ENCODE assay signal across 14 cellular contexts in genomic region chr2:237433920-237434319, GRCh38. TPM values are rescaled to one million over a fixed set of nuclear protein-coding genes. Genes with fewer than 3 reads are reported as not detected.
A peak's percentile ranks its signal among the peaks of the same experiment; 100 is the strongest.
DNase-seq lines count a peak whose midpoint lies in the region; ATAC-seq and TF ChIP-seq lines count a peak whose summit lies in the region.
"Had no signal": no experiment of that assay in that cellular context is flagged by ENCODE, and none has a peak within 500 bp of the region (broad histone marks: within the 10 kb centered on the region; RNA-seq: fewer than 3 reads in every experiment).

No MANE protein-coding gene starts in this region.

- H3K4ac ChIP-seq in mesenchymal stem cell (ENCODE audit: low read depth in 1 of 2, low read length in 2 of 2): peak overlapping the region; percentile 29 to 76

- peak overlapping the region; percentile 69 for H3K9ac ChIP-seq in mesenchymal stem cell (ENCODE audit: low read length)

- peak; percentile 1 for DNase-seq in NCI-H1092 treated with DMSO at 0.1 percent for 48 hours (lab: John Stamatoyannopoulos, UW)
- no peak for DNase-seq in NCI-H1092 (lab: John Stamatoyannopoulos, UW)
- peak; percentile 13 for DNase-seq in CD1c-positive myeloid dendritic cell (ENCODE audit: extremely low spot score)
- DNase-seq in T-helper 17 cell: no peak
- DNase-seq in mesenchymal stem cell: no peak
- no peak for DNase-seq in UCSD-AML1 (lab: John Stamatoyannopoulos, UW; ENCODE audit: unreplicated experiment)
- DNase-seq in HK-2 (ENCODE audit: unreplicated experiment): no peak
- no peak for DNase-seq in GM10266 (ENCODE audit: extremely low spot score)
- DNase-seq: colonic mucosa, DMS53, NCI-H2171, retina, tibial artery had no signal

- H3K27me3 ChIP-seq in mesenchymal stem cell (ENCODE audit: control insufficient read depth in 1 of 2, insufficient read depth in 1 of 2, low read length in 2 of 2): no peaks in the 10 kb centered on the region
- H3K27me3 ChIP-seq: colonic mucosa, tibial artery had no signal

- no peaks in the 10 kb centered on the region for H3K79me1 ChIP-seq in mesenchymal stem cell (replicated peaks; ENCODE audit: low read length, poor library complexity, severe bottlenecking)

- H3K9me3 ChIP-seq in T-helper 17 cell (ENCODE audit: control insufficient read depth, low read length, poor library complexity, severe bottlenecking) (no peaks in the 10 kb centered on the region), mesenchymal stem cell (ENCODE audit: control insufficient read depth, low read length) (no peaks in the 10 kb centered on the region)
- H3K9me3 ChIP-seq: colonic mucosa, tibial artery had no signal

- H3K4me2 ChIP-seq in mesenchymal stem cell (ENCODE audit: low read length, poor library complexity, severe bottlenecking): no peak overlapping the region

- H2BK12ac ChIP-seq in mesenchymal stem cell (ENCODE audit: low read length in 2 of 2): peak overlapping the region; percentile 50 to 71

- peak overlapping the region; percentile 52 for H2BK15ac ChIP-seq in mesenchymal stem cell (ENCODE audit: low read depth, poor library complexity, severe bottlenecking)

- peak overlapping the region; percentile 55 for H2AK5ac ChIP-seq in mesenchymal stem cell (ENCODE audit: low read length, severe bottlenecking)

- ATAC-seq in T-helper 17 cell: no peak

- H3K4me1 Mint-ChIP-seq in T-helper 17 cell: peaks cover 72% of the 10 kb centered on the region

- WGBS in mesenchymal stem cell: 94% methylated on average over 9 of the region's 9 CpGs

- TF ChIP-seq CTCF in GM10266 (IDR thresholded peaks at IDR 0.05; ENCODE audit: control insufficient read depth, insufficient read depth, low read depth, missing control alignments): no peak

- peak overlapping the region; percentile 31 to 41 for H3K18ac ChIP-seq in mesenchymal stem cell (ENCODE audit: low read depth in 1 of 2, low read length in 2 of 2)

- peaks cover 40% of the 10 kb centered on the region for H3K4me1 ChIP-seq in mesenchymal stem cell (ENCODE audit: control insufficient read depth, insufficient read depth, low read depth, low read length)

- no peak overlapping the region for H3K4me3 ChIP-seq in mesenchymal stem cell (ENCODE audit: insufficient read depth in 1 of 2, low read depth in 1 of 2, low read length in 2 of 2)
- H3K4me3 ChIP-seq: colonic mucosa, tibial artery had no signal

- H3K23ac ChIP-seq in mesenchymal stem cell (ENCODE audit: low read length in 2 of 2): no peak overlapping the region

- H3K36me3 Mint-ChIP-seq in T-helper 17 cell (ENCODE audit: low read depth): no peaks in the 10 kb centered on the region

- peak overlapping the region; percentile 57 for H4K91ac ChIP-seq in mesenchymal stem cell (ENCODE audit: low read length)

- H2AFZ ChIP-seq in mesenchymal stem cell (ENCODE audit: low read depth, low read length): no peak overlapping the region

- H3K27me3 Mint-ChIP-seq in T-helper 17 cell: no peaks in the 10 kb centered on the region

- H3K4me3 Mint-ChIP-seq in T-helper 17 cell: peak overlapping the region; percentile 89

- H3K27ac Mint-ChIP-seq in T-helper 17 cell: peak overlapping the region; percentile 92

- H3K14ac ChIP-seq in mesenchymal stem cell (ENCODE audit: low read length in 2 of 2): no peak overlapping the region

- H3K27ac ChIP-seq in mesenchymal stem cell (ENCODE audit: low read length, poor library complexity, severe bottlenecking): no peak overlapping the region
- H3K27ac ChIP-seq: colonic mucosa had no signal

- peak overlapping the region; percentile 82 for H4K8ac ChIP-seq in mesenchymal stem cell (ENCODE audit: low read length)

- H3K36me3 ChIP-seq in mesenchymal stem cell (ENCODE audit: control insufficient read depth in 1 of 2, insufficient read depth in 2 of 2, low read depth in 1 of 2, low read length in 2 of 2): no peaks in the 10 kb centered on the region
- H3K36me3 ChIP-seq: colonic mucosa, tibial artery had no signal

- H2BK120ac ChIP-seq in mesenchymal stem cell (ENCODE audit: low read depth, low read length): peak overlapping the region; percentile 80

- H2BK5ac ChIP-seq in mesenchymal stem cell (ENCODE audit: low read depth, low read length, poor library complexity, severe bottlenecking): no peak overlapping the region

RNA-seq across cellular contexts. Expression of gene COL6A3, which starts 20.0 kb away (rescaled TPM):
- total RNA-seq in T-helper 17 cell: 1 to 10 TPM; 1.9 to 2.6 TPM
- polyA plus RNA-seq in mesenchymal stem cell (2013, experiment 1 of 2): 173 TPM
- 153 TPM for polyA plus RNA-seq in mesenchymal stem cell (2013, experiment 2 of 2)

RNA-seq across cellular contexts. Expression of gene MLPH, which starts 53.1 kb away (rescaled TPM):
- total RNA-seq in T-helper 17 cell: not detected
- 93.7 TPM for polyA plus RNA-seq in mesenchymal stem cell (2013, experiment 1 of 2)
- 85.6 TPM for polyA plus RNA-seq in mesenchymal stem cell (2013, experiment 2 of 2)
- total RNA-seq: mononuclear cell had no signal

Comparison
In these comparisons a context has a peak if more than half of its experiments do, and no peak if none do; other contexts are left out.
1. DNase-seq: peak in NCI-H1092 treated with DMSO at 0.1 percent for 48 hours (single experiment) and CD1c-positive myeloid dendritic cell (single experiment); none in NCI-H1092 (single experiment), T-helper 17 cell (0 of 3), mesenchymal stem cell (single experiment), UCSD-AML1 (single experiment), HK-2 (single experiment) and GM10266 (single experiment).